ENCODE assay signal across 9 cellular contexts in genomic region chr18:79496978-79497637, GRCh38.
DNase-seq lines count a peak whose midpoint lies in the region; ATAC-seq, FAIRE-seq and TF ChIP-seq lines count a peak whose summit lies in the region.
"Had no signal": no experiment of that assay in that cellular context is flagged by ENCODE, and none has a peak within 500 bp of the region (broad histone marks: within the 10 kb centered on the region; RNA-seq: fewer than 3 reads in every experiment).

No MANE protein-coding gene starts in this region.

- H3K9ac ChIP-seq in GM12878 (ENCODE audit: control insufficient read depth, insufficient read depth, low read length), result no peak overlapping the region

- no peak overlapping the region for H3K27ac ChIP-seq in GM12878 (ENCODE audit: control insufficient read depth, insufficient read depth)
- H3K27ac ChIP-seq: epithelial cell of prostate had no signal

- WGBS in GM12878 (ENCODE audit: insufficient coverage, insufficient replicate concordance, low lambda C conversion rate, missing lambda C conversion rate), result 85% methylated on average over 21 of the region's 22 CpGs

- H3K27ac Mint-ChIP-seq in memory B cell (peak overlapping the region; percentile 93), Caco-2 (ENCODE audit: unreplicated experiment) (no peak overlapping the region)

- SMC1A ChIA-PET in GM12878 (lab: Charles Lee; ENCODE audit: uncharacterized antibody, unreplicated experiment), result interaction anchor here (1.0 kb wide), 1 partner anchor 9 kb away, joined by 3 read pairs; no protein-coding TSS in a partner anchor

- in situ Hi-C loops in GM12878 (cut with MboI), result no loop called here

- H2AFZ ChIP-seq in GM12878 (ENCODE audit: control insufficient read depth, low read depth, low read length), result no peak overlapping the region

- H3K36me3 ChIP-seq in GM12878 (ENCODE audit: control insufficient read depth in 2 of 2, insufficient read depth in 2 of 2, low read length in 1 of 2) (no peaks in the 10 kb centered on the region), Caco-2 (ENCODE audit: control insufficient read depth, insufficient read depth, low read length) (no peaks in the 10 kb centered on the region)

- no peak for FAIRE-seq in GM12878 (lab: Jason Lieb, UNC)

- intact Hi-C loops in GM12878 (cut with micrococcal nuclease; ENCODE audit: unreplicated experiment), result no loop called here
- intact Hi-C loops in Caco-2 (cut with micrococcal nuclease; ENCODE audit: unreplicated experiment), result no loop called here

- H3K79me2 ChIP-seq in GM12878 (ENCODE audit: control insufficient read depth, insufficient read depth, low read length), result no peaks in the 10 kb centered on the region

- H3K4me3 ChIP-seq in GM12878 (no peak overlapping the region), Caco-2 (ENCODE audit: low read depth, low read length) (no peak overlapping the region)

- TF ChIP-seq POLR2A in GM12878 (IDR thresholded peaks at IDR 0.05; ENCODE audit: low read depth, low read length), result no peak

- H3K4me2 ChIP-seq in GM12878 (ENCODE audit: control insufficient read depth, insufficient read depth), result peak overlapping the region; percentile 41

- DNase-seq in COLO829 (ENCODE audit: low spot score), result peak; percentile 59
- no peak for DNase-seq in GM12878 (ENCODE audit: low read depth, low spot score)
- peak; percentile 51 to 67 for DNase-seq in memory B cell (ENCODE audit: low spot score in 2 of 2)
- no peak for DNase-seq in stimulated activated CD4-positive, alpha-beta T cell treated with anti-CD3 and anti-CD28 coated beads, Interleukin-12 subunit alpha, Interleukin-12 subunit beta, amount 100 ng/mL, for 4 hours
- DNase-seq in dedifferentiated amniotic fluid mesenchymal stem cell (ENCODE audit: extremely low spot score), result no peak
- no peak for DNase-seq in Caco-2
- no peak for DNase-seq in 8988T

- RAD21 ChIA-PET in GM12878 (lab: Charles Lee; ENCODE audit: unreplicated experiment), result no interaction called here

- peaks cover 16% of the 10 kb centered on the region for H3K9me3 Mint-ChIP-seq in memory B cell
- H3K9me3 Mint-ChIP-seq in Caco-2 (ENCODE audit: unreplicated experiment), result no peaks in the 10 kb centered on the region

- CTCF ChIA-PET in GM12878 (lab: Yijun Ruan, JAX), result interaction anchor here (1.2 to 1.7 kb wide), 2 partner anchors 26 to 31 kb away, joined by 4 to 7 read pairs; no protein-coding TSS in a partner anchor
- CTCF ChIA-PET in Caco-2 (lab: Charles Lee), result no interaction called here

- H3K9me3 ChIP-seq in GM12878 (replicated peaks; ENCODE audit: control insufficient read depth, insufficient read depth, low read length) (peaks cover 12% of the 10 kb centered on the region), Caco-2 (no peaks in the 10 kb centered on the region)

- H3K27me3 ChIP-seq in GM12878 (replicated peaks in 1 of 2; ENCODE audit: control insufficient read depth in 2 of 2, insufficient read depth in 2 of 2, low read length in 1 of 2), result no peaks in the 10 kb centered on the region
- no peaks in the 10 kb centered on the region for H3K27me3 ChIP-seq in Caco-2 (replicated peaks; ENCODE audit: control insufficient read depth, insufficient read depth, low read length)

- peaks cover 21% of the 10 kb centered on the region for H3K4me1 Mint-ChIP-seq in memory B cell
- no peaks in the 10 kb centered on the region for H3K4me1 Mint-ChIP-seq in Caco-2 (ENCODE audit: low read depth, unreplicated experiment)

- TF ChIP-seq CTCF in GM12878 (IDR thresholded peaks at IDR 0.05 in 2 of 3, conservative IDR thresholded peaks at IDR 0.05 in 1 of 3; ENCODE audit: control insufficient read depth in 2 of 3, extremely low read depth in 1 of 3, insufficient read depth in 1 of 3, low read depth in 3 of 3, low read length in 3 of 3) (no peak), Caco-2 (IDR thresholded peaks at IDR 0.05; ENCODE audit: insufficient read depth in 1 of 2, low read depth in 1 of 2, low read length in 1 of 2, severe bottlenecking in 1 of 2, unreplicated experiment in 1 of 2) (no peak)

- H3K27me3 Mint-ChIP-seq in memory B cell (no peaks in the 10 kb centered on the region), Caco-2 (ENCODE audit: insufficient read depth, unreplicated experiment) (peaks cover 3% of the 10 kb centered on the region)

- peaks cover 36% of the 10 kb centered on the region for H3K36me3 Mint-ChIP-seq in memory B cell
- H3K36me3 Mint-ChIP-seq in Caco-2 (ENCODE audit: insufficient read depth, unreplicated experiment), result no peaks in the 10 kb centered on the region

- H3K4me3 Mint-ChIP-seq in memory B cell (peak overlapping the region; percentile 55), Caco-2 (ENCODE audit: unreplicated experiment) (no peak overlapping the region)

- H4K20me1 ChIP-seq in GM12878 (ENCODE audit: control insufficient read depth, insufficient read depth), result no peaks in the 10 kb centered on the region

- peak; percentile 18 for ATAC-seq in HG02798 (IDR thresholded peaks at IDR 0.05; ENCODE audit: poor library complexity, unreplicated experiment)
- ATAC-seq in GM12878, result peak; percentile 63
- ATAC-seq in memory B cell (ENCODE audit: low read depth), result peak; percentile 74

- BruUV-seq in GM12878 (replicated peaks; lab: Mats Ljungman, UMichigan) (no TSS peak), Caco-2 (replicated peaks; lab: Mats Ljungman, UMichigan) (no TSS peak)

- no peak for TF ChIP-seq EP300 in GM12878 (IDR thresholded peaks at IDR 0.05; ENCODE audit: borderline replicate concordance in 1 of 2, control insufficient read depth in 1 of 2, low read depth in 2 of 2, low read length in 2 of 2)

- H3K4me1 ChIP-seq in GM12878 (ENCODE audit: control insufficient read depth, insufficient read depth, low read length), result peaks cover 13% of the 10 kb centered on the region
- H3K4me1 ChIP-seq in Caco-2, result no peaks in the 10 kb centered on the region

- POLR2A ChIA-PET in GM12878 (lab: Charles Lee), result interaction anchor here (1.3 kb wide), 1 partner anchor 99 kb away, joined by 3 read pairs; no protein-coding TSS in a partner anchor
- POLR2A ChIA-PET in Caco-2 (lab: Charles Lee), result no interaction called here

- no peak for TF ChIP-seq RAD21 in GM12878 (IDR thresholded peaks at IDR 0.05; ENCODE audit: insufficient read depth, low read depth, low read length)

TF ChIP-seq in GM12878, 131 proteins besides CTCF, POLR2A, EP300 and RAD21:
- no peak for TF ChIP-seq ETV6 (conservative IDR thresholded peaks at IDR 0.05 in 1 of 2, IDR thresholded peaks at IDR 0.05 in 1 of 2; ENCODE audit: borderline replicate concordance in 1 of 2, low read depth in 1 of 2)
- TF ChIP-seq RBBP5 (conservative IDR thresholded peaks at IDR 0.05), result no peak
- TF ChIP-seq BCL3 (IDR thresholded peaks at IDR 0.05; ENCODE audit: borderline replicate concordance, insufficient read depth, low read depth, low read length, poor library complexity, severe bottlenecking), result no peak
- no peak for TF ChIP-seq ZNF274 (IDR thresholded peaks at IDR 0.05; ENCODE audit: insufficient read depth, insufficient read length)
- TF ChIP-seq STAT1 (conservative IDR thresholded peaks at IDR 0.05), result no peak
- TF ChIP-seq IKZF1 (conservative IDR thresholded peaks at IDR 0.05), result peak; percentile 54; the same call in 1 of the 2 replicates
- no peak for TF ChIP-seq SIX5 (IDR thresholded peaks at IDR 0.05; ENCODE audit: low read depth, low read length, severe bottlenecking)
- TF ChIP-seq MEF2B (IDR thresholded peaks at IDR 0.05; ENCODE audit: partially characterized antibody, poor library complexity, severe bottlenecking), result no peak
- TF ChIP-seq IRF4 (IDR thresholded peaks at IDR 0.05; ENCODE audit: low read depth, low read length), result no peak
- no peak for TF ChIP-seq SPI1 (IDR thresholded peaks at IDR 0.05; ENCODE audit: borderline replicate concordance, insufficient read depth, low read depth, low read length)
- TF ChIP-seq RFX5 (IDR thresholded peaks at IDR 0.05; ENCODE audit: low read depth, low read length), result no peak
- TF ChIP-seq SMAD1 (IDR thresholded peaks at IDR 0.05; ENCODE audit: low read depth, partially characterized antibody), result peak; percentile 40
- TF ChIP-seq CREM (IDR thresholded peaks at IDR 0.05; ENCODE audit: low read depth), result no peak

Comparison
In these comparisons a context has a peak if more than half of its experiments do, and no peak if none do; other contexts are left out.
1. DNase-seq: peak in COLO829 (single experiment) and memory B cell (2 of 2); none in GM12878 (single experiment), stimulated activated CD4-positive, alpha-beta T cell treated with anti-CD3 and anti-CD28 coated beads, Interleukin-12 subunit alpha, Interleukin-12 subunit beta, amount 100 ng/mL, for 4 hours (single experiment), dedifferentiated amniotic fluid mesenchymal stem cell (single experiment), Caco-2 (0 of 2) and 8988T (single experiment).
2. ATAC-seq: peak in every context shown above with its lines; median percentile 74 in memory B cell; 63 in GM12878; 18 in HG02798.